Comparison of ENCODE assay signal across 24 cellular contexts in genomic region chr7:51354897-51355296, GRCh38. TPM values are rescaled to one million over a fixed set of nuclear protein-coding genes. Genes with fewer than 3 reads are reported as not detected.
DNase-seq lines count a peak whose midpoint lies in the region; ATAC-seq, FAIRE-seq and TF ChIP-seq lines count a peak whose summit lies in the region.
"Had no signal": no experiment of that assay in that cellular context is flagged by ENCODE, and none has a peak within 500 bp of the region (broad histone marks: within the 10 kb centered on the region; RNA-seq: fewer than 3 reads in every experiment).

No MANE protein-coding gene starts in this region.

- H3K36me3 ChIP-seq in H7 (replicated peaks; ENCODE audit: control insufficient read depth, insufficient read depth, low read length) = no peaks in the 10 kb centered on the region
- no peaks in the 10 kb centered on the region for H3K36me3 ChIP-seq in SU-DHL-6 (ENCODE audit: low read length)
- no peaks in the 10 kb centered on the region for H3K36me3 ChIP-seq in kidney epithelial cell (ENCODE audit: control insufficient read depth, insufficient read depth, low read length)
- H3K36me3 ChIP-seq in CD8-positive, alpha-beta T cell (ENCODE audit: insufficient read depth, low read length) = no peaks in the 10 kb centered on the region
- no peaks in the 10 kb centered on the region for H3K36me3 ChIP-seq in A673 (ENCODE audit: insufficient read depth, low read length, poor library complexity, severe bottlenecking)
- H3K36me3 ChIP-seq in small intestine (ENCODE audit: control insufficient read depth in 2 of 2, insufficient read depth in 2 of 2, low read length in 2 of 2) = no peaks in the 10 kb centered on the region
- H3K36me3 ChIP-seq: ascending aorta had no signal

- no peaks in the 10 kb centered on the region for H3K9me2 ChIP-seq in SU-DHL-6 (replicated peaks; ENCODE audit: insufficient read depth, low read length)

- POLR2A ChIA-PET in GM10248 (lab: Yijun Ruan, JAX) = no interaction called here
- POLR2A ChIA-PET in CD8-positive, alpha-beta T cell (lab: Charles Lee) = no interaction called here
- POLR2A ChIA-PET in A673 (lab: Charles Lee; ENCODE audit: low non-redundant PET) = no interaction called here

- ATAC-seq in CD8-positive, alpha-beta T cell = no peak

- no peaks in the 10 kb centered on the region for H4K20me1 ChIP-seq in SU-DHL-6 (ENCODE audit: low read depth, low read length)

- no peak overlapping the region for H3K27ac ChIP-seq in SU-DHL-6 (ENCODE audit: low read depth, low read length)
- no peak overlapping the region for H3K27ac ChIP-seq in CD8-positive, alpha-beta T cell (ENCODE audit: low read depth, low read length)
- H3K27ac ChIP-seq in A673 (ENCODE audit: low read depth, low read length, poor library complexity, severe bottlenecking) = no peak overlapping the region
- H3K27ac ChIP-seq in small intestine (ENCODE audit: low read depth in 1 of 2, low read length in 1 of 2) = no peak overlapping the region
- H3K27ac ChIP-seq: ascending aorta, skin epidermis had no signal

- no peak overlapping the region for H3K4me3 ChIP-seq in H7 (ENCODE audit: insufficient read depth, low read depth, low read length)
- no peak overlapping the region for H3K4me3 ChIP-seq in SU-DHL-6 (ENCODE audit: insufficient read depth, low read length, poor library complexity, severe bottlenecking)
- no peak overlapping the region for H3K4me3 ChIP-seq in kidney epithelial cell (ENCODE audit: low read depth, low read length)
- no peak overlapping the region for H3K4me3 ChIP-seq in CD8-positive, alpha-beta T cell (ENCODE audit: low read depth, low read length)
- H3K4me3 ChIP-seq in A673 (ENCODE audit: low read depth, low read length, poor library complexity, severe bottlenecking) = no peak overlapping the region
- no peak overlapping the region for H3K4me3 ChIP-seq in small intestine (ENCODE audit: low read depth in 1 of 2, low read length in 2 of 2)
- H3K4me3 ChIP-seq: ascending aorta, skin epidermis had no signal

- H3K4me1 Mint-ChIP-seq in CD8-positive, alpha-beta T cell (ENCODE audit: low read depth) = no peaks in the 10 kb centered on the region

- H3K4me1 ChIP-seq in CD8-positive, alpha-beta T cell (ENCODE audit: insufficient read depth, low read length) = no peaks in the 10 kb centered on the region
- H3K4me1 ChIP-seq in A673 (ENCODE audit: insufficient read depth, low read length, poor library complexity, severe bottlenecking) (no peaks in the 10 kb centered on the region), small intestine (ENCODE audit: control insufficient read depth in 2 of 2, insufficient read depth in 1 of 2, low read depth in 1 of 2, low read length in 1 of 2) (no peaks in the 10 kb centered on the region)
- H3K4me1 ChIP-seq: ascending aorta had no signal

- intact Hi-C loops in CD8-positive, alpha-beta T cell (cut with DNase I, micrococcal nuclease) = no loop called here
- intact Hi-C loops in A673 (cut with micrococcal nuclease; ENCODE audit: unreplicated experiment) = no loop called here

- no peaks in the 10 kb centered on the region for H3K9me3 Mint-ChIP-seq in CD8-positive, alpha-beta T cell
- H3K9me3 Mint-ChIP-seq: activated naive CD4-positive, alpha-beta T cell treated with anti-CD3 and anti-CD28 coated beads for 36 hours; nephron had no signal

- 71 to 89% (median 81%) methylated on average over 5 of the region's 5 CpGs for WGBS in small intestine, 3 donors

- H3K27me3 Mint-ChIP-seq in CD8-positive, alpha-beta T cell (ENCODE audit: low read depth) = no peaks in the 10 kb centered on the region

- peak; percentile 17 for TF ChIP-seq CTCF in GM10248 (IDR thresholded peaks at IDR 0.05; ENCODE audit: control extremely low read depth, extremely low read depth, low read depth, missing control alignments)
- peak; percentile 39 for TF ChIP-seq CTCF in SU-DHL-6 (IDR thresholded peaks at IDR 0.05; ENCODE audit: insufficient read depth, low read length, poor library complexity, severe bottlenecking)
- TF ChIP-seq CTCF in kidney epithelial cell (IDR thresholded peaks at IDR 0.05; ENCODE audit: insufficient read depth, low read length, poor library complexity, severe bottlenecking) = peak; percentile 3
- no peak for TF ChIP-seq CTCF in CD8-positive, alpha-beta T cell (IDR thresholded peaks at IDR 0.05)
- no peak for TF ChIP-seq CTCF in A673 (conservative IDR thresholded peaks at IDR 0.05; ENCODE audit: low read depth, low read length)

- no peak overlapping the region for H2AFZ ChIP-seq in SU-DHL-6 (ENCODE audit: low read depth, low read length, severe bottlenecking)

- H3K9ac ChIP-seq in SU-DHL-6 (ENCODE audit: low read length) = no peak overlapping the region

- H3K27ac Mint-ChIP-seq in CD8-positive, alpha-beta T cell = no peak overlapping the region
- H3K27ac Mint-ChIP-seq: activated naive CD4-positive, alpha-beta T cell treated with anti-CD3 and anti-CD28 coated beads for 36 hours; nephron; progenitor cell of endocrine pancreas had no signal

- H3K4me2 ChIP-seq in SU-DHL-6 (ENCODE audit: low read depth, low read length, poor library complexity, severe bottlenecking) = no peak overlapping the region

- H3K36me3 Mint-ChIP-seq in CD8-positive, alpha-beta T cell = no peaks in the 10 kb centered on the region

- no peaks in the 10 kb centered on the region for H3F3A ChIP-seq in SU-DHL-6 (ENCODE audit: insufficient read depth)

- DNase-seq in GM10248 (ENCODE audit: extremely low spot score) (no peak), H7 (peak; percentile 41), kidney epithelial cell (ENCODE audit: low read depth) (no peak), A673 (ENCODE audit: low spot score) (no peak), small intestine (no peak)
- no peak for DNase-seq in CD8-positive, alpha-beta T cell
- DNase-seq: activated CD4-positive, alpha-beta T cell treated with anti-CD3 and anti-CD28 coated beads, Interleukin-2, amount 50 U/mL, for 4 hours; activated naive CD4-positive, alpha-beta T cell treated with anti-CD3 and anti-CD28 coated beads for 36 hours; activated T-cell treated with anti-CD3 and anti-CD28 coated beads, Interleukin-2, amount 50 U/mL, for 1 hour; HCEC 1CT; hypothalamus; NCI-H1417; NCI-H774; stimulated activated CD4-positive, alpha-beta T cell treated with anti-CD3 and anti-CD28 coated beads, Interleukin-4, amount 100 ng/mL, for 4 hours had no signal

- no peak for FAIRE-seq in small intestine (lab: Jason Lieb, UNC)
- FAIRE-seq: D721Med, G401.6, GM18507, TTC549 had no signal

- H3K4me3 Mint-ChIP-seq in CD8-positive, alpha-beta T cell = no peak overlapping the region
- H3K4me3 Mint-ChIP-seq: activated naive CD4-positive, alpha-beta T cell treated with anti-CD3 and anti-CD28 coated beads for 36 hours; nephron had no signal

- H3K27me3 ChIP-seq in H7 (ENCODE audit: control insufficient read depth, insufficient read depth, low read length) = no peaks in the 10 kb centered on the region
- no peaks in the 10 kb centered on the region for H3K27me3 ChIP-seq in SU-DHL-6 (ENCODE audit: low read length)
- H3K27me3 ChIP-seq in kidney epithelial cell (ENCODE audit: control insufficient read depth, insufficient read depth, low read length) = no peaks in the 10 kb centered on the region
- H3K27me3 ChIP-seq in CD8-positive, alpha-beta T cell (ENCODE audit: insufficient read depth, low read length) = no peaks in the 10 kb centered on the region
- H3K27me3 ChIP-seq in A673 (replicated peaks; ENCODE audit: insufficient read depth, low read depth, low read length, poor library complexity) = no peaks in the 10 kb centered on the region
- H3K27me3 ChIP-seq in small intestine (ENCODE audit: control insufficient read depth in 2 of 2, insufficient read depth in 2 of 2, low read length in 2 of 2) = no peaks in the 10 kb centered on the region
- H3K27me3 ChIP-seq: ascending aorta had no signal

- H3K9me3 ChIP-seq in SU-DHL-6 (ENCODE audit: insufficient read depth, low read length) (no peaks in the 10 kb centered on the region), A673 (ENCODE audit: low read depth, low read length, poor library complexity, severe bottlenecking) (peaks cover 14% of the 10 kb centered on the region), small intestine (ENCODE audit: control insufficient read depth, low read depth) (no peaks in the 10 kb centered on the region)
- no peaks in the 10 kb centered on the region for H3K9me3 ChIP-seq in CD8-positive, alpha-beta T cell (ENCODE audit: low read length)
- H3K9me3 ChIP-seq: ascending aorta had no signal

- CTCF ChIA-PET in GM10248 (lab: Yijun Ruan, JAX) (interaction anchor here (1.3 to 1.7 kb wide), 2 partner anchors 9 to 192 kb away, joined by 3 to 7 read pairs; no protein-coding TSS in a partner anchor), A673 (lab: Charles Lee) (no interaction called here)
- CTCF ChIA-PET in CD8-positive, alpha-beta T cell (lab: Charles Lee) = no interaction called here

- H3K79me2 ChIP-seq in SU-DHL-6 (ENCODE audit: insufficient read depth, low read length) = no peaks in the 10 kb centered on the region

- no TSS peak for BruUV-seq in A673 (replicated peaks; lab: Mats Ljungman, UMichigan)

RNA-seq across cellular contexts. Expression of gene COBL, which starts 38.3 kb away (rescaled TPM):
- 4.2 and 4.6 TPM in 2 replicates for total RNA-seq in H7 (2014; rRNA removed; shearing (Covaris generic))
- total RNA-seq in kidney epithelial cell = 6.4 and 7.1 TPM in 2 replicates
- under 1 TPM; 0.19 to 0.30 TPM for total RNA-seq in CD8-positive, alpha-beta T cell
- total RNA-seq in A673 (2021) = not detected in 2 replicates
- polyA plus RNA-seq in small intestine = 10 to 100 TPM in 2 of 3 donors, 1 to 10 TPM in 1; 8.4 to 34.2 (median 30.8) TPM
- total RNA-seq: activated naive CD4-positive, alpha-beta T cell treated with anti-CD3 and anti-CD28 coated beads for 36 hours; RPMI7951 had no signal

Comparison
In these comparisons a context has a peak if more than half of its experiments do, and no peak if none do; other contexts are left out.
1. CTCF ChIP-seq: peak in GM10248 (single experiment), SU-DHL-6 (single experiment) and kidney epithelial cell (single experiment); none in CD8-positive, alpha-beta T cell (single experiment) and A673 (single experiment).